Comparison of ENCODE assay signal across 8 cellular contexts in genomic region chrX:65668362-65669310, GRCh38. TPM values are rescaled to one million over a fixed set of nuclear protein-coding genes. Genes with fewer than 3 reads are reported as not detected.
DNase-seq lines count a peak whose midpoint lies in the region; ATAC-seq and TF ChIP-seq lines count a peak whose summit lies in the region.

No MANE protein-coding gene starts in this region.

- POLR2A ChIA-PET in CD8-positive, alpha-beta T cell (lab: Charles Lee) = interaction anchor here (0.8 to 1.8 kb wide), 6 partner anchors 20 to 72 kb away, joined by 3 to 9 read pairs (median 4); no protein-coding TSS in a partner anchor
- POLR2A ChIA-PET in HEK293T (lab: Yijun Ruan, JAX) = interaction anchor here (0.6 to 1.1 kb wide), 3 partner anchors 10 to 20 kb away, joined by 3 read pairs; no protein-coding TSS in a partner anchor

- no peaks in the 10 kb centered on the region for H3K9me3 Mint-ChIP-seq in CD8-positive, alpha-beta T cell
- peaks cover 64% of the 10 kb centered on the region for H3K9me3 Mint-ChIP-seq in endodermal cell
- H3K9me3 Mint-ChIP-seq in stimulated activated naive CD8-positive, alpha-beta T cell treated with anti-CD3 and anti-CD28 coated beads, Interleukin-15, Interleukin-2, amounts not matched to agents 100 ng/mL and 50 ng/mL, for 24 hours = no peaks in the 10 kb centered on the region

- H3K4me1 Mint-ChIP-seq in CD8-positive, alpha-beta T cell (ENCODE audit: low read depth) = peaks cover 51% of the 10 kb centered on the region
- peaks cover 16% of the 10 kb centered on the region for H3K4me1 Mint-ChIP-seq in endodermal cell
- H3K4me1 Mint-ChIP-seq in stimulated activated naive CD8-positive, alpha-beta T cell treated with anti-CD3 and anti-CD28 coated beads, Interleukin-15, Interleukin-2, amounts not matched to agents 100 ng/mL and 50 ng/mL, for 24 hours (ENCODE audit: low read depth) = peaks cover 39% of the 10 kb centered on the region

- peak overlapping the region; percentile 94 for H3K4me3 Mint-ChIP-seq in CD8-positive, alpha-beta T cell
- peak overlapping the region; percentile 77 for H3K4me3 Mint-ChIP-seq in endodermal cell
- peak overlapping the region; percentile 94 for H3K4me3 Mint-ChIP-seq in stimulated activated naive CD8-positive, alpha-beta T cell treated with anti-CD3 and anti-CD28 coated beads, Interleukin-15, Interleukin-2, amounts not matched to agents 100 ng/mL and 50 ng/mL, for 24 hours

- no peaks in the 10 kb centered on the region for H3K36me3 ChIP-seq in CD8-positive, alpha-beta T cell (ENCODE audit: insufficient read depth, low read length)
- H3K36me3 ChIP-seq in endodermal cell (ENCODE audit: control insufficient read depth, insufficient read depth, low read length) = peaks cover 20% of the 10 kb centered on the region

- peaks cover 45% of the 10 kb centered on the region for H3K36me3 Mint-ChIP-seq in CD8-positive, alpha-beta T cell
- peaks cover 2% of the 10 kb centered on the region for H3K36me3 Mint-ChIP-seq in endodermal cell (ENCODE audit: low read depth)
- H3K36me3 Mint-ChIP-seq in stimulated activated naive CD8-positive, alpha-beta T cell treated with anti-CD3 and anti-CD28 coated beads, Interleukin-15, Interleukin-2, amounts not matched to agents 100 ng/mL and 50 ng/mL, for 24 hours (ENCODE audit: low read depth) = peaks cover 50% of the 10 kb centered on the region

- peak overlapping the region; percentile 94 for H3K27ac Mint-ChIP-seq in CD8-positive, alpha-beta T cell
- H3K27ac Mint-ChIP-seq in endodermal cell = peak overlapping the region; percentile 98
- H3K27ac Mint-ChIP-seq in stimulated activated naive CD8-positive, alpha-beta T cell treated with anti-CD3 and anti-CD28 coated beads, Interleukin-15, Interleukin-2, amounts not matched to agents 100 ng/mL and 50 ng/mL, for 24 hours = peak overlapping the region; percentile 95

- H3K27me3 ChIP-seq in CD8-positive, alpha-beta T cell (ENCODE audit: insufficient read depth, low read length) = no peaks in the 10 kb centered on the region
- no peaks in the 10 kb centered on the region for H3K27me3 ChIP-seq in endodermal cell (ENCODE audit: control insufficient read depth, insufficient read depth, low read length, poor library complexity, severe bottlenecking)

- ATAC-seq in CD8-positive, alpha-beta T cell = peak; percentile 51
- ATAC-seq in GM21786 (IDR thresholded peaks at IDR 0.05; ENCODE audit: unreplicated experiment) = peak; percentile 38

- intact Hi-C loops in CD8-positive, alpha-beta T cell (cut with DNase I, micrococcal nuclease) = loop anchor here (1.0 to 5.0 kb wide), 7 partner anchors 30 to 259 kb away; no protein-coding TSS in a partner anchor

- H3K27ac ChIP-seq in CD8-positive, alpha-beta T cell (ENCODE audit: low read depth, low read length) = peak overlapping the region; percentile 73
- peak overlapping the region; percentile 89 for H3K27ac ChIP-seq in endodermal cell (ENCODE audit: low read depth, low read length)

- WGBS in endodermal cell (ENCODE audit: insufficient coverage in 1 of 2, insufficient read length in 1 of 2), 2 experiments = 14% methylated on average over 7 of the region's 13 CpGs; no CpG with 5 or more reads in 1 of the 2 experiments

- no peak for TF ChIP-seq CTCF in CD8-positive, alpha-beta T cell (IDR thresholded peaks at IDR 0.05)
- TF ChIP-seq CTCF in endodermal cell (conservative IDR thresholded peaks at IDR 0.05) = no peak

- no peaks in the 10 kb centered on the region for H3K9me3 ChIP-seq in CD8-positive, alpha-beta T cell (ENCODE audit: low read length)
- H3K9me3 ChIP-seq in endodermal cell (ENCODE audit: control insufficient read depth, low read length) = no peaks in the 10 kb centered on the region

- CTCF ChIA-PET in CD8-positive, alpha-beta T cell (lab: Charles Lee) = interaction anchor here (0.9 to 2.1 kb wide), 6 partner anchors 10 to 441 kb away, joined by 3 to 6 read pairs (median 3); no protein-coding TSS in a partner anchor
- CTCF ChIA-PET in HEK293T (lab: Yijun Ruan, JAX) = no interaction called here

- no peaks in the 10 kb centered on the region for H3K27me3 Mint-ChIP-seq in CD8-positive, alpha-beta T cell (ENCODE audit: low read depth)
- H3K27me3 Mint-ChIP-seq in endodermal cell (ENCODE audit: insufficient read depth) = no peaks in the 10 kb centered on the region
- no peaks in the 10 kb centered on the region for H3K27me3 Mint-ChIP-seq in stimulated activated naive CD8-positive, alpha-beta T cell treated with anti-CD3 and anti-CD28 coated beads, Interleukin-15, Interleukin-2, amounts not matched to agents 100 ng/mL and 50 ng/mL, for 24 hours

- H3K9ac ChIP-seq in endodermal cell (ENCODE audit: extremely low read depth, low read length, poor library complexity, severe bottlenecking) = peak overlapping the region; percentile 85

- peak; percentile 8 to 73 (median 58) for DNase-seq in CD8-positive, alpha-beta T cell
- DNase-seq in NCI-H510A (lab: John Stamatoyannopoulos, UW) (peak; percentile 30), endodermal cell (peak; percentile 75), midbrain (lab: John Stamatoyannopoulos, UW) (peak; percentile 29), HEK293T (ENCODE audit: extremely low spot score) (no peak)
- peak; percentile 78 for DNase-seq in activated CD8-positive, alpha-beta memory T cell treated with anti-CD3 and anti-CD28 coated beads for 24 hours

- peaks cover 27% of the 10 kb centered on the region for H3K4me1 ChIP-seq in CD8-positive, alpha-beta T cell (ENCODE audit: insufficient read depth, low read length)
- H3K4me1 ChIP-seq in endodermal cell (ENCODE audit: control insufficient read depth, insufficient read depth, low read length) = no peaks in the 10 kb centered on the region

- peak overlapping the region; percentile 91 for H3K4me3 ChIP-seq in CD8-positive, alpha-beta T cell (ENCODE audit: low read depth, low read length)
- peak overlapping the region; percentile 86 for H3K4me3 ChIP-seq in endodermal cell (ENCODE audit: low read length)

TF ChIP-seq in HEK293T, 16 proteins besides CTCF, POLR2A, EP300 and RAD21:
- no peak for TF ChIP-seq ARNT (IDR thresholded peaks at IDR 0.05)
- TF ChIP-seq SP1 (IDR thresholded peaks at IDR 0.05) = no peak
- TF ChIP-seq, protein P1, sequence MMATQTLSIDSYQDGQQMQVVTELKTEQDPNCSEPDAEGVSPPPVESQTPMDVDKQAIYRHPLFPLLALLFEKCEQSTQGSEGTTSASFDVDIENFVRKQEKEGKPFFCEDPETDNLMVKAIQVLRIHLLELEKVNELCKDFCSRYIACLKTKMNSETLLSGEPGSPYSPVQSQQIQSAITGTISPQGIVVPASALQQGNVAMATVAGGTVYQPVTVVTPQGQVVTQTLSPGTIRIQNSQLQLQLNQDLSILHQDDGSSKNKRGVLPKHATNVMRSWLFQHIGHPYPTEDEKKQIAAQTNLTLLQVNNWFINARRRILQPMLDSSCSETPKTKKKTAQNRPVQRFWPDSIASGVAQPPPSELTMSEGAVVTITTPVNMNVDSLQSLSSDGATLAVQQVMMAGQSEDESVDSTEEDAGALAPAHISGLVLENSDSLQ (IDR thresholded peaks at IDR 0.05) = no peak
- TF ChIP-seq LEF1 (IDR thresholded peaks at IDR 0.05; ENCODE audit: borderline replicate concordance) = no peak
- TF ChIP-seq NFRKB (IDR thresholded peaks at IDR 0.05) = no peak
- TF ChIP-seq ZNF384 (IDR thresholded peaks at IDR 0.05) = no peak
- TF ChIP-seq SUZ12 (IDR thresholded peaks at IDR 0.05) = no peak
- no peak for TF ChIP-seq BHLHE40 (IDR thresholded peaks at IDR 0.05; ENCODE audit: borderline replicate concordance)
- no peak for TF ChIP-seq L3MBTL2 (conservative IDR thresholded peaks at IDR 0.05)
- TF ChIP-seq CTBP1 (IDR thresholded peaks at IDR 0.05; ENCODE audit: borderline replicate concordance) = no peak

RNA-seq across cellular contexts. Expression of gene MSN, which starts 1.2 kb away (rescaled TPM):
- total RNA-seq in CD8-positive, alpha-beta T cell = 100 to 1,000 TPM; 285 to 286 TPM
- 100 to 1,000 TPM; 141 to 188 TPM for total RNA-seq in endodermal cell
- polyA plus RNA-seq in endodermal cell (2013, experiment 1 of 2) = 193 TPM
- polyA plus RNA-seq in endodermal cell (2013, experiment 2 of 2) = 187 TPM
